In genomic region chr2:218859556-218859993, GRCh38 we compare ENCODE assay signal across 11 cellular contexts. TPM values are rescaled to one million over a fixed set of nuclear protein-coding genes. Genes with fewer than 3 reads are reported as not detected.
DNase-seq lines count a peak whose midpoint lies in the region; ATAC-seq and TF ChIP-seq lines count a peak whose summit lies in the region.
"Had no signal": no experiment of that assay in that cellular context is flagged by ENCODE, and none has a peak within 500 bp of the region (broad histone marks: within the 10 kb centered on the region; RNA-seq: fewer than 3 reads in every experiment).

Gene WNT6 (plus strand): TSS chr2:218859805. CDS start chr2:218860038, 233 bp downstream.

- peak within 1 kb of the TSS; percentile 22 for H3K4me3 Mint-ChIP-seq in activated CD4-positive, alpha-beta memory T cell treated with anti-CD3 and anti-CD28 coated beads for 36 hours
- no peak within 1 kb of the TSS for H3K4me3 Mint-ChIP-seq in activated CD4-positive, alpha-beta memory T cell treated with anti-CD3 and anti-CD28 coated beads, Interleukin-2, amount 10 ng/mL, durations not matched to agents 7 days and 5 days

- in situ Hi-C loops in KBM-7 (cut with MboI; ENCODE audit: low pct_unique_long_range_greater_than_20kb, low sequenced_read_pairs) = no loop called here

- intact Hi-C loops in activated CD4-positive, alpha-beta memory T cell treated with anti-CD3 and anti-CD28 coated beads for 36 hours (cut with micrococcal nuclease) = no loop called here
- intact Hi-C loops in ascending aorta (cut with DNase I) (no loop called here), left lung (cut with DNase I) (no loop called here)

- DNase-seq in activated CD4-positive, alpha-beta memory T cell treated with anti-CD3 and anti-CD28 coated beads for 36 hours = peak; percentile 20
- DNase-seq in activated CD4-positive, alpha-beta memory T cell treated with anti-CD3 and anti-CD28 coated beads, Interleukin-2, amount 10 ng/mL, durations not matched to agents 7 days and 5 days = no peak
- no peak for DNase-seq in ascending aorta (ENCODE audit: low spot score in 2 of 2)
- no peak for DNase-seq in left lung
- no peak for DNase-seq in thoracic aorta (ENCODE audit: low spot score)
- no peak for DNase-seq in EL
- DNase-seq in KBM-7 = no peak
- no peak for DNase-seq in NCI-H2029 treated with DMSO at 0.1 percent for 48 hours (lab: John Stamatoyannopoulos, UW)
- DNase-seq: NCI-H1105; stimulated activated naive CD4-positive, alpha-beta T cell had no signal

- H3K27me3 ChIP-seq in ascending aorta (peaks cover 28% of the 10 kb centered on the region), left lung (peaks cover 57 to 99% of the 10 kb centered on the region in 2 donors), thoracic aorta (replicated peaks; ENCODE audit: insufficient read depth) (peaks cover 22% of the 10 kb centered on the region)

- peaks cover 15% of the 10 kb centered on the region for H3K4me1 Mint-ChIP-seq in activated CD4-positive, alpha-beta memory T cell treated with anti-CD3 and anti-CD28 coated beads for 36 hours (ENCODE audit: low read depth)
- peaks cover 5% of the 10 kb centered on the region for H3K4me1 Mint-ChIP-seq in activated CD4-positive, alpha-beta memory T cell treated with anti-CD3 and anti-CD28 coated beads, Interleukin-2, amount 10 ng/mL, durations not matched to agents 7 days and 5 days

- ATAC-seq in left lung = peak; percentile 30
- ATAC-seq in thoracic aorta (ENCODE audit: insufficient number of reproducible peaks, low FRiP score, low read depth) = no peak
- ATAC-seq: left colon had no signal

- no peaks in the 10 kb centered on the region for H3K9me3 Mint-ChIP-seq in activated CD4-positive, alpha-beta memory T cell treated with anti-CD3 and anti-CD28 coated beads for 36 hours
- H3K9me3 Mint-ChIP-seq in activated CD4-positive, alpha-beta memory T cell treated with anti-CD3 and anti-CD28 coated beads, Interleukin-2, amount 10 ng/mL, durations not matched to agents 7 days and 5 days = no peaks in the 10 kb centered on the region

- H3K36me3 Mint-ChIP-seq in activated CD4-positive, alpha-beta memory T cell treated with anti-CD3 and anti-CD28 coated beads for 36 hours = no peaks in the 10 kb centered on the region
- no peaks in the 10 kb centered on the region for H3K36me3 Mint-ChIP-seq in activated CD4-positive, alpha-beta memory T cell treated with anti-CD3 and anti-CD28 coated beads, Interleukin-2, amount 10 ng/mL, durations not matched to agents 7 days and 5 days (ENCODE audit: low read depth)

- CTCF ChIA-PET in activated CD4-positive, alpha-beta memory T cell treated with anti-CD3 and anti-CD28 coated beads for 36 hours (lab: Charles Lee) = interaction anchor here (1.1 to 5.2 kb wide), 4 partner anchors 12 to 120 kb away, joined by 5 to 39 read pairs (median 6); no protein-coding TSS in a partner anchor
- CTCF ChIA-PET in activated CD4-positive, alpha-beta memory T cell treated with anti-CD3 and anti-CD28 coated beads, Interleukin-2, amount 10 ng/mL, durations not matched to agents 7 days and 5 days (lab: Charles Lee) = no interaction called here

- POLR2A ChIA-PET in activated CD4-positive, alpha-beta memory T cell treated with anti-CD3 and anti-CD28 coated beads for 36 hours (lab: Charles Lee) = no interaction called here
- POLR2A ChIA-PET in activated CD4-positive, alpha-beta memory T cell treated with anti-CD3 and anti-CD28 coated beads, Interleukin-2, amount 10 ng/mL, durations not matched to agents 7 days and 5 days (lab: Charles Lee) = no interaction called here

- H3K36me3 ChIP-seq in ascending aorta (no peaks in the 10 kb centered on the region), left lung (no peaks in the 10 kb centered on the region), thoracic aorta (no peaks in the 10 kb centered on the region)

- H3K27ac Mint-ChIP-seq in activated CD4-positive, alpha-beta memory T cell treated with anti-CD3 and anti-CD28 coated beads for 36 hours = no peak within 1 kb of the TSS
- no peak within 1 kb of the TSS for H3K27ac Mint-ChIP-seq in activated CD4-positive, alpha-beta memory T cell treated with anti-CD3 and anti-CD28 coated beads, Interleukin-2, amount 10 ng/mL, durations not matched to agents 7 days and 5 days

- H3K4me3 ChIP-seq in ascending aorta (peak within 1 kb of the TSS; percentile 45 to 57), left lung (peak within 1 kb of the TSS in 1 of 2 donors; percentile 18), thoracic aorta (peak within 1 kb of the TSS; percentile 65)

- peaks cover 71% of the 10 kb centered on the region for H3K27me3 Mint-ChIP-seq in activated CD4-positive, alpha-beta memory T cell treated with anti-CD3 and anti-CD28 coated beads for 36 hours
- H3K27me3 Mint-ChIP-seq in activated CD4-positive, alpha-beta memory T cell treated with anti-CD3 and anti-CD28 coated beads, Interleukin-2, amount 10 ng/mL, durations not matched to agents 7 days and 5 days = peaks cover 81% of the 10 kb centered on the region

- TF ChIP-seq CTCF in ascending aorta (IDR thresholded peaks at IDR 0.05) (no peak), left lung (IDR thresholded peaks at IDR 0.05) (no peak), thoracic aorta (IDR thresholded peaks at IDR 0.05) (no peak)

- no peak within 1 kb of the TSS for H3K27ac ChIP-seq in ascending aorta
- H3K27ac ChIP-seq in left lung = no peak within 1 kb of the TSS
- H3K27ac ChIP-seq in thoracic aorta = peak within 1 kb of the TSS in 1 of 2 donors; percentile 28

- no peaks in the 10 kb centered on the region for H3K9me3 ChIP-seq in ascending aorta
- no peaks in the 10 kb centered on the region for H3K9me3 ChIP-seq in left lung
- H3K9me3 ChIP-seq in thoracic aorta = no peaks in the 10 kb centered on the region

- peaks cover 0 to 14% of the 10 kb centered on the region in 2 donors for H3K4me1 ChIP-seq in ascending aorta
- H3K4me1 ChIP-seq in left lung = peaks cover 9 to 20% of the 10 kb centered on the region in 2 donors
- peaks cover 18 to 21% of the 10 kb centered on the region in 2 donors for H3K4me1 ChIP-seq in thoracic aorta (ENCODE audit: control insufficient read depth in 1 of 2, low read depth in 2 of 2)

RNA-seq across cellular contexts. Expression of gene WNT6, which starts in this region (rescaled TPM):
- total RNA-seq in activated CD4-positive, alpha-beta memory T cell treated with anti-CD3 and anti-CD28 coated beads for 36 hours = under 1 TPM; 0.31 to 0.40 TPM
- total RNA-seq in activated CD4-positive, alpha-beta memory T cell treated with anti-CD3 and anti-CD28 coated beads, Interleukin-2, amount 10 ng/mL, durations not matched to agents 7 days and 5 days = not detected
- 1.2 TPM for total RNA-seq in ascending aorta
- total RNA-seq in left lung = not detected
- total RNA-seq in thoracic aorta = 1 to 10 TPM in 1 of 2 donors, under 1 TPM in 1; 0.27 to 2.5 TPM

Comparison
In these comparisons a context has a peak if more than half of its experiments do, and no peak if none do; other contexts are left out.
1. Peak in DNase-seq in activated CD4-positive, alpha-beta memory T cell treated with anti-CD3 and anti-CD28 coated beads for 36 hours; RNA of the gene not detected or under 1 TPM.
2. Peak in ATAC-seq in left lung; RNA of the gene not detected or under 1 TPM.